ENCODE assay signal across 1 cellular context in the genomic region with DNA sequence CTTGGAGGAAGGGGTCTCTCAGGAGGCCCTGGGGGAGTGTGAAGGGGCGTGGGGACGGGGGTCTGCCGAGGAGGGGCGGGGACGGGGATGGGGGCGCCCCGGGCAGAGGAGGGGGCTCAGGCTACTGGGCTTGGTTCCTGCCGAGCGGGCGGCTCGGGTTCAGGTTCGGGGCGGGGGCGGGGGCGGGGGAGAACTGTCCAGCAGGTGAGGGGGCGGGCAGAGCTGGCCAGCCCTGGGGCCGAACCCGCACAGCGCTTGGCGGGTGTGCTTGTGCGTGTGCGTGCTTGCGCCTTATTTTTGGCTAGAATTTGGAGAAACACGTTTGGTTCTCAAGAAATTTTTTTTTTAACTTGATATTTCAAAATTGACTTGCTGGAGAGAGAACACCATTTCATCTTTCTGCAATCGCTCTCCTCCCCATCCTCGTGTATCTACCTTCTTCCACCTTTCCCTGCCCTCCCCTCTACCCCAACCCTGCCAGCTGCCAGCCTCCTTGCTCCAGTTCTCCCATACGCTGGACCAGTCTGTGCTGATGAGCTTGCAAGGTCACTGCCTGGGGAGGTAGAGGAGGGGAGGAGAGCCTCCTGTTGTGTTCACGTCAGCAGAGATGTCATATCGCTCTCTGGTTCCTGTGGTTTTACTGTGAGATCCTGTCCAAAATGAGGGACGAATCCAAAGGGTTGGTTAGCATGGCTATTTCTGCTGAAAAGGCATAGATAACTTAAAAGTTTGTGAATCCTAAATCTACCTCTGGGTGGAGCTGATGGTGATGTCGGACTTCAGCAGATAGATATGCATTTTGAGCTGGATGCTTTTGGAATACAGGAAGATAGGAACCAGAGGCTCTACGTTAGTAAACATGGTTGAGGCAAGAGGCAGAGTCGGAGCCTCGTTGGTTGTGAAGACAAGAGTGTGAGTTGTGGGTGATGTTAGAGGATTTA.
TF ChIP-seq lines count a peak whose summit lies in the region.

No MANE protein-coding gene starts in this region.

TF ChIP-seq in HEK293, 187 proteins besides CTCF, POLR2A, EP300 and RAD21 (continued from another document and continues in another):
- TF ChIP-seq, protein P1, sequence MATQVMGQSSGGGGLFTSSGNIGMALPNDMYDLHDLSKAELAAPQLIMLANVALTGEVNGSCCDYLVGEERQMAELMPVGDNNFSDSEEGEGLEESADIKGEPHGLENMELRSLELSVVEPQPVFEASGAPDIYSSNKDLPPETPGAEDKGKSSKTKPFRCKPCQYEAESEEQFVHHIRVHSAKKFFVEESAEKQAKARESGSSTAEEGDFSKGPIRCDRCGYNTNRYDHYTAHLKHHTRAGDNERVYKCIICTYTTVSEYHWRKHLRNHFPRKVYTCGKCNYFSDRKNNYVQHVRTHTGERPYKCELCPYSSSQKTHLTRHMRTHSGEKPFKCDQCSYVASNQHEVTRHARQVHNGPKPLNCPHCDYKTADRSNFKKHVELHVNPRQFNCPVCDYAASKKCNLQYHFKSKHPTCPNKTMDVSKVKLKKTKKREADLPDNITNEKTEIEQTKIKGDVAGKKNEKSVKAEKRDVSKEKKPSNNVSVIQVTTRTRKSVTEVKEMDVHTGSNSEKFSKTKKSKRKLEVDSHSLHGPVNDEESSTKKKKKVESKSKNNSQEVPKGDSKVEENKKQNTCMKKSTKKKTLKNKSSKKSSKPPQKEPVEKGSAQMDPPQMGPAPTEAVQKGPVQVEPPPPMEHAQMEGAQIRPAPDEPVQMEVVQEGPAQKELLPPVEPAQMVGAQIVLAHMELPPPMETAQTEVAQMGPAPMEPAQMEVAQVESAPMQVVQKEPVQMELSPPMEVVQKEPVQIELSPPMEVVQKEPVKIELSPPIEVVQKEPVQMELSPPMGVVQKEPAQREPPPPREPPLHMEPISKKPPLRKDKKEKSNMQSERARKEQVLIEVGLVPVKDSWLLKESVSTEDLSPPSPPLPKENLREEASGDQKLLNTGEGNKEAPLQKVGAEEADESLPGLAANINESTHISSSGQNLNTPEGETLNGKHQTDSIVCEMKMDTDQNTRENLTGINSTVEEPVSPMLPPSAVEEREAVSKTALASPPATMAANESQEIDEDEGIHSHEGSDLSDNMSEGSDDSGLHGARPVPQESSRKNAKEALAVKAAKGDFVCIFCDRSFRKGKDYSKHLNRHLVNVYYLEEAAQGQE (tag by site-specific recombination; IDR thresholded peaks at IDR 0.05): 0 out of 2 replicates have a peak, but pooled peaks have one; percentile 55
- no peak for TF ChIP-seq ZNF404 (tag by site-specific recombination; IDR thresholded peaks at IDR 0.05)
- peak; percentile 49 for TF ChIP-seq GLIS1 (tag by site-specific recombination; IDR thresholded peaks at IDR 0.05)
- no peak for TF ChIP-seq ZNF521 (tag by site-specific recombination; IDR thresholded peaks at IDR 0.05)
- no peak for TF ChIP-seq BCL11B (tag by site-specific recombination; IDR thresholded peaks at IDR 0.05; ENCODE audit: low read depth)
- no peak for TF ChIP-seq ZNF558 (tag by site-specific recombination; IDR thresholded peaks at IDR 0.05)
- no peak for TF ChIP-seq KLF16 (tag by site-specific recombination; IDR thresholded peaks at IDR 0.05)
- TF ChIP-seq ZNF660 (tag by site-specific recombination; IDR thresholded peaks at IDR 0.05): no peak
- no peak for TF ChIP-seq SCRT2 (tag by site-specific recombination; IDR thresholded peaks at IDR 0.05)
- TF ChIP-seq, protein P2, sequence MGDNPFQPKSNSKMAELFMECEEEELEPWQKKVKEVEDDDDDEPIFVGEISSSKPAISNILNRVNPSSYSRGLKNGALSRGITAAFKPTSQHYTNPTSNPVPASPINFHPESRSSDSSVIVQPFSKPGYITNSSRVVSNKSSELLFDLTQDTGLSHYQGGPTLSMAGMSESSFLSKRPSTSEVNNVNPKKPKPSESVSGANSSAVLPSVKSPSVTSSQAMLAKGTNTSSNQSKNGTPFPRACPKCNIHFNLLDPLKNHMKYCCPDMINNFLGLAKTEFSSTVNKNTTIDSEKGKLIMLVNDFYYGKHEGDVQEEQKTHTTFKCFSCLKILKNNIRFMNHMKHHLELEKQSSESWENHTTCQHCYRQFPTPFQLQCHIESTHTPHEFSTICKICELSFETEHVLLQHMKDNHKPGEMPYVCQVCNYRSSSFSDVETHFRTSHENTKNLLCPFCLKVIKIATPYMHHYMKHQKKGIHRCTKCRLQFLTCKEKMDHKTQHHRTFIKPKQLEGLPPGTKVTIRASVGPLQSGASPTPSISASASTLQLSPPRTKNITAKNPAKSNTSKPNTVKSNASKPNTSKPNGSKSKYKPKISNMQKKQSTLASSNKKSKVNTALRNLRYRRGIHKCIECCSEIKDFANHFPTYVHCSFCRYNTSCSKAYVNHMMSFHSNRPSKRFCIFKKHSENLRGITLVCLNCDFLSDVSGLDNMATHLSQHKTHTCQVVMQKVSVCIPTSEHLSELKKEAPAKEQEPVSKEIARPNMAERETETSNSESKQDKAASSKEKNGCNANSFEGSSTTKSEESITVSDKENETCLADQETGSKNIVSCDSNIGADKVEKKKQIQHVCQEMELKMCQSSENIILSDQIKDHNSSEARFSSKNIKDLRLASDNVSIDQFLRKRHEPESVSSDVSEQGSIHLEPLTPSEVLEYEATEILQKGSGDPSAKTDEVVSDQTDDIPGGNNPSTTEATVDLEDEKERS (tag by site-specific recombination; IDR thresholded peaks at IDR 0.05): no peak
- peak; percentile 69 for TF ChIP-seq ZIC2 (tag by site-specific recombination; IDR thresholded peaks at IDR 0.05)
- no peak for TF ChIP-seq ZXDB (tag by site-specific recombination; IDR thresholded peaks at IDR 0.05)
- TF ChIP-seq ZBTB48 (tag by site-specific recombination; IDR thresholded peaks at IDR 0.05): no peak
- TF ChIP-seq GLI2 (tag by site-specific recombination; IDR thresholded peaks at IDR 0.05; ENCODE audit: borderline replicate concordance, low read depth): no peak
- TF ChIP-seq ZNF391 (tag by site-specific recombination; IDR thresholded peaks at IDR 0.05; ENCODE audit: borderline replicate concordance, low read depth): no peak
- TF ChIP-seq SP2 (tag by site-specific recombination; IDR thresholded peaks at IDR 0.05): no peak
- TF ChIP-seq ZNF174 (tag by site-specific recombination; IDR thresholded peaks at IDR 0.05): no peak
- TF ChIP-seq ZNF510 (tag by site-specific recombination; IDR thresholded peaks at IDR 0.05; ENCODE audit: insufficient replicate concordance): no peak
- TF ChIP-seq, protein P3, sequence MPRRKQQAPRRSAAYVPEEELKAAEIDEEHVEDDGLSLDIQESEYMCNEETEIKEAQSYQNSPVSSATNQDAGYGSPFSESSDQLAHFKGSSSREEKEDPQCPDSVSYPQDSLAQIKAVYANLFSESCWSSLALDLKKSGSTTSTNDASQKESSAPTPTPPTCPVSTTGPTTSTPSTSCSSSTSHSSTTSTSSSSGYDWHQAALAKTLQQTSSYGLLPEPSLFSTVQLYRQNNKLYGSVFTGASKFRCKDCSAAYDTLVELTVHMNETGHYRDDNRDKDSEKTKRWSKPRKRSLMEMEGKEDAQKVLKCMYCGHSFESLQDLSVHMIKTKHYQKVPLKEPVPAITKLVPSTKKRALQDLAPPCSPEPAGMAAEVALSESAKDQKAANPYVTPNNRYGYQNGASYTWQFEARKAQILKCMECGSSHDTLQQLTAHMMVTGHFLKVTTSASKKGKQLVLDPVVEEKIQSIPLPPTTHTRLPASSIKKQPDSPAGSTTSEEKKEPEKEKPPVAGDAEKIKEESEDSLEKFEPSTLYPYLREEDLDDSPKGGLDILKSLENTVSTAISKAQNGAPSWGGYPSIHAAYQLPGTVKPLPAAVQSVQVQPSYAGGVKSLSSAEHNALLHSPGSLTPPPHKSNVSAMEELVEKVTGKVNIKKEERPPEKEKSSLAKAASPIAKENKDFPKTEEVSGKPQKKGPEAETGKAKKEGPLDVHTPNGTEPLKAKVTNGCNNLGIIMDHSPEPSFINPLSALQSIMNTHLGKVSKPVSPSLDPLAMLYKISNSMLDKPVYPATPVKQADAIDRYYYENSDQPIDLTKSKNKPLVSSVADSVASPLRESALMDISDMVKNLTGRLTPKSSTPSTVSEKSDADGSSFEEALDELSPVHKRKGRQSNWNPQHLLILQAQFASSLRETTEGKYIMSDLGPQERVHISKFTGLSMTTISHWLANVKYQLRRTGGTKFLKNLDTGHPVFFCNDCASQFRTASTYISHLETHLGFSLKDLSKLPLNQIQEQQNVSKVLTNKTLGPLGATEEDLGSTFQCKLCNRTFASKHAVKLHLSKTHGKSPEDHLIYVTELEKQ (tag by site-specific recombination; IDR thresholded peaks at IDR 0.05; ENCODE audit: borderline replicate concordance): no peak
- no peak for TF ChIP-seq KLF17 (tag by site-specific recombination; IDR thresholded peaks at IDR 0.05)
- no peak for TF ChIP-seq ZNF561 (tag by site-specific recombination; IDR thresholded peaks at IDR 0.05; ENCODE audit: borderline replicate concordance)
- TF ChIP-seq, protein P4, sequence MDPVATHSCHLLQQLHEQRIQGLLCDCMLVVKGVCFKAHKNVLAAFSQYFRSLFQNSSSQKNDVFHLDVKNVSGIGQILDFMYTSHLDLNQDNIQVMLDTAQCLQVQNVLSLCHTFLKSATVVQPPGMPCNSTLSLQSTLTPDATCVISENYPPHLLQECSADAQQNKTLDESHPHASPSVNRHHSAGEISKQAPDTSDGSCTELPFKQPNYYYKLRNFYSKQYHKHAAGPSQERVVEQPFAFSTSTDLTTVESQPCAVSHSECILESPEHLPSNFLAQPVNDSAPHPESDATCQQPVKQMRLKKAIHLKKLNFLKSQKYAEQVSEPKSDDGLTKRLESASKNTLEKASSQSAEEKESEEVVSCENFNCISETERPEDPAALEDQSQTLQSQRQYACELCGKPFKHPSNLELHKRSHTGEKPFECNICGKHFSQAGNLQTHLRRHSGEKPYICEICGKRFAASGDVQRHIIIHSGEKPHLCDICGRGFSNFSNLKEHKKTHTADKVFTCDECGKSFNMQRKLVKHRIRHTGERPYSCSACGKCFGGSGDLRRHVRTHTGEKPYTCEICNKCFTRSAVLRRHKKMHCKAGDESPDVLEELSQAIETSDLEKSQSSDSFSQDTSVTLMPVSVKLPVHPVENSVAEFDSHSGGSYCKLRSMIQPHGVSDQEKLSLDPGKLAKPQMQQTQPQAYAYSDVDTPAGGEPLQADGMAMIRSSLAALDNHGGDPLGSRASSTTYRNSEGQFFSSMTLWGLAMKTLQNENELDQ (tag by site-specific recombination; IDR thresholded peaks at IDR 0.05; ENCODE audit: low read depth): no peak
- TF ChIP-seq, protein P5, sequence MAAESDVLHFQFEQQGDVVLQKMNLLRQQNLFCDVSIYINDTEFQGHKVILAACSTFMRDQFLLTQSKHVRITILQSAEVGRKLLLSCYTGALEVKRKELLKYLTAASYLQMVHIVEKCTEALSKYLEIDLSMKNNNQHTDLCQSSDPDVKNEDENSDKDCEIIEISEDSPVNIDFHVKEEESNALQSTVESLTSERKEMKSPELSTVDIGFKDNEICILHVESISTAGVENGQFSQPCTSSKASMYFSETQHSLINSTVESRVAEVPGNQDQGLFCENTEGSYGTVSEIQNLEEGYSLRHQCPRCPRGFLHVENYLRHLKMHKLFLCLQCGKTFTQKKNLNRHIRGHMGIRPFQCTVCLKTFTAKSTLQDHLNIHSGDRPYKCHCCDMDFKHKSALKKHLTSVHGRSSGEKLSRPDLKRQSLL (tag by site-specific recombination; IDR thresholded peaks at IDR 0.05): no peak
- peak; percentile 74 for TF ChIP-seq ZNF629 (tag by site-specific recombination; IDR thresholded peaks at IDR 0.05)
- peak; percentile 6; the same call in 1 of the 2 replicates for TF ChIP-seq IKZF3 (tag by site-specific recombination; IDR thresholded peaks at IDR 0.05)
- 0 out of 2 replicates have a peak, but pooled peaks have one; percentile 41 for TF ChIP-seq ZNF366 (tag by site-specific recombination; conservative IDR thresholded peaks at IDR 0.05)
- TF ChIP-seq ZNF350 (tag by site-specific recombination; IDR thresholded peaks at IDR 0.05): no peak
- TF ChIP-seq ZBTB20 (tag by site-specific recombination; IDR thresholded peaks at IDR 0.05): peak; percentile 51; the same call in 1 of the 2 replicates
- TF ChIP-seq ZNF335 (tag by site-specific recombination; conservative IDR thresholded peaks at IDR 0.05): peak; percentile 16
- TF ChIP-seq PRDM6 (tag by site-specific recombination; IDR thresholded peaks at IDR 0.05): no peak
- no peak for TF ChIP-seq GLI4 (tag by site-specific recombination; IDR thresholded peaks at IDR 0.05)
- peak; percentile 72 for TF ChIP-seq PRDM10 (tag by site-specific recombination; IDR thresholded peaks at IDR 0.05)
